In the genomic region with DNA sequence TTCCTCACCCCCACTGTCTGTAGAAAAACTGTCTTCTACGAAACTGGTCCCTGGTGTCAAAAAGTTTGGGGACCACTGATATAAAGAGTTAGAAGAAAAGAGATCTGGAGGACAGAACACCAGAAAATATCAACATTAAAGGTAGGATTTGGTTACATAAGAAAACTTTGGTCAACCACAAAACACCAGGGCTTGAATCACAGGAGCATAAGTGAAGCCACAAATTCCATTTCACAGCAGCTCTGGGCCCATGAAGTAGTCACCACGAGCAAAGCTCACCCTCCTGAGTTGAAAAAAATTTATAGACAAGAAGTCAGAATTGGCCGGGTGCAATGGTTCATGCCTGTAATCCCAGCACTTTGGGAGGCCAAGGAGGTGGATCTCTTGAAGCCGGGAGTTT, we compare ENCODE assay signal across 17 cellular contexts. TPM values are rescaled to one million over a fixed set of nuclear protein-coding genes. Genes with fewer than 3 reads are reported as not detected.
DNase-seq lines count a peak whose midpoint lies in the region; ATAC-seq lines count a peak whose summit lies in the region.
"Had no signal": no experiment of that assay in that cellular context is flagged by ENCODE, and none has a peak within 500 bp of the region (broad histone marks: within the 10 kb centered on the region; RNA-seq: fewer than 3 reads in every experiment).

No MANE protein-coding gene starts in this region.

- no peak overlapping the region for H2AFZ ChIP-seq in GM23248

- H3F3A ChIP-seq in GM23248 (ENCODE audit: insufficient read depth): no peaks in the 10 kb centered on the region

- H3K36me3 Mint-ChIP-seq in activated CD4-positive, alpha-beta memory T cell treated with anti-CD3 and anti-CD28 coated beads for 36 hours: peaks cover 13% of the 10 kb centered on the region
- H3K36me3 Mint-ChIP-seq in activated CD4-positive, alpha-beta memory T cell treated with anti-CD3 and anti-CD28 coated beads, Interleukin-2, amount 10 ng/mL, durations not matched to agents 7 days and 5 days (ENCODE audit: low read depth): no peaks in the 10 kb centered on the region
- H3K36me3 Mint-ChIP-seq in activated CD8-positive, alpha-beta T cell treated with anti-CD3 and anti-CD28 coated beads, Interleukin-2, amount 10 ng/mL, durations not matched to agents 7 days and 5 days (ENCODE audit: low read depth): peaks cover 2% of the 10 kb centered on the region
- H3K36me3 Mint-ChIP-seq in naive thymus-derived CD8-positive, alpha-beta T cell: peaks cover 0 to 29% (median 12%) of the 10 kb centered on the region in 3 donors
- no peaks in the 10 kb centered on the region for H3K36me3 Mint-ChIP-seq in immature natural killer cell

- H3K9ac ChIP-seq in GM23248: no peak overlapping the region

- no peaks in the 10 kb centered on the region for H3K9me3 Mint-ChIP-seq in activated CD4-positive, alpha-beta memory T cell treated with anti-CD3 and anti-CD28 coated beads for 36 hours
- H3K9me3 Mint-ChIP-seq in activated CD4-positive, alpha-beta memory T cell treated with anti-CD3 and anti-CD28 coated beads, Interleukin-2, amount 10 ng/mL, durations not matched to agents 7 days and 5 days: no peaks in the 10 kb centered on the region
- no peaks in the 10 kb centered on the region for H3K9me3 Mint-ChIP-seq in activated CD8-positive, alpha-beta T cell treated with anti-CD3 and anti-CD28 coated beads, Interleukin-2, amount 10 ng/mL, durations not matched to agents 7 days and 5 days (ENCODE audit: insufficient read depth)
- no peaks in the 10 kb centered on the region for H3K9me3 Mint-ChIP-seq in naive thymus-derived CD8-positive, alpha-beta T cell
- H3K9me3 Mint-ChIP-seq in immature natural killer cell: no peaks in the 10 kb centered on the region
- H3K9me3 Mint-ChIP-seq: naive B cell had no signal

- H3K27me3 ChIP-seq in GM23248 (replicated peaks; ENCODE audit: insufficient read depth): no peaks in the 10 kb centered on the region

- CTCF ChIA-PET in activated CD4-positive, alpha-beta memory T cell treated with anti-CD3 and anti-CD28 coated beads for 36 hours (lab: Charles Lee): no interaction called here
- CTCF ChIA-PET in activated CD4-positive, alpha-beta memory T cell treated with anti-CD3 and anti-CD28 coated beads, Interleukin-2, amount 10 ng/mL, durations not matched to agents 7 days and 5 days (lab: Charles Lee): no interaction called here
- CTCF ChIA-PET in activated CD8-positive, alpha-beta T cell treated with anti-CD3 and anti-CD28 coated beads, Interleukin-2, amount 10 ng/mL, durations not matched to agents 7 days and 5 days (lab: Charles Lee): no interaction called here

- DNase-seq in activated CD4-positive, alpha-beta memory T cell treated with anti-CD3 and anti-CD28 coated beads for 36 hours: peak; percentile 29
- no peak for DNase-seq in activated CD4-positive, alpha-beta memory T cell treated with anti-CD3 and anti-CD28 coated beads, Interleukin-2, amount 10 ng/mL, durations not matched to agents 7 days and 5 days
- DNase-seq in GM23248 (peak; percentile 52), immature natural killer cell (no peak)
- peak; percentile 33 for DNase-seq in activated CD8-positive, alpha-beta T cell treated with anti-CD3 and anti-CD28 coated beads, Interleukin-2, amount 10 ng/mL, durations not matched to agents 7 days and 5 days
- peak in 2 of 10 donors; percentile 9 to 14 for DNase-seq in naive thymus-derived CD8-positive, alpha-beta T cell
- DNase-seq in effector CD8-positive, alpha-beta T cell (lab: John Stamatoyannopoulos, UW): no peak
- DNase-seq: activated CD4-positive, alpha-beta T cell treated with anti-CD3 and anti-CD28 coated beads for 1 hour; activated effector memory CD4-positive, alpha-beta T cell treated with anti-CD3 and anti-CD28 coated beads, Interleukin-2, amount 50 U/mL, for 16 hours; Caco-2; left ventricle myocardium inferior; naive B cell; NCI-H2029 treated with DMSO at 0.1 percent for 48 hours; NCI-H748 treated with DMSO at 0.1 percent for 48 hours had no signal

- H3K4me1 ChIP-seq in GM23248 (ENCODE audit: insufficient read depth): no peaks in the 10 kb centered on the region
- H3K4me1 ChIP-seq: Caco-2 had no signal

- no peaks in the 10 kb centered on the region for H3K27me3 Mint-ChIP-seq in activated CD4-positive, alpha-beta memory T cell treated with anti-CD3 and anti-CD28 coated beads for 36 hours
- no peaks in the 10 kb centered on the region for H3K27me3 Mint-ChIP-seq in activated CD4-positive, alpha-beta memory T cell treated with anti-CD3 and anti-CD28 coated beads, Interleukin-2, amount 10 ng/mL, durations not matched to agents 7 days and 5 days
- no peaks in the 10 kb centered on the region for H3K27me3 Mint-ChIP-seq in activated CD8-positive, alpha-beta T cell treated with anti-CD3 and anti-CD28 coated beads, Interleukin-2, amount 10 ng/mL, durations not matched to agents 7 days and 5 days (ENCODE audit: low read depth)
- H3K27me3 Mint-ChIP-seq in naive thymus-derived CD8-positive, alpha-beta T cell: no peaks in the 10 kb centered on the region
- H3K27me3 Mint-ChIP-seq in immature natural killer cell (ENCODE audit: low read depth in 3 of 3): peaks cover 0 to 2% (median 0%) of the 10 kb centered on the region in 3 donors
- H3K27me3 Mint-ChIP-seq: naive B cell, progenitor cell of endocrine pancreas had no signal

- in situ Hi-C loops in GM23248 (cut with MboI): no loop called here

- no peaks in the 10 kb centered on the region for H3K36me3 ChIP-seq in GM23248 (ENCODE audit: low read depth)
- H3K36me3 ChIP-seq: left ventricle myocardium inferior had no signal

- H3K9me3 ChIP-seq in GM23248 (ENCODE audit: low read depth): no peaks in the 10 kb centered on the region
- H3K9me3 ChIP-seq: Caco-2, left ventricle myocardium inferior had no signal

- H3K27ac ChIP-seq in GM23248: no peak overlapping the region
- H3K27ac ChIP-seq: HL-60, left ventricle myocardium inferior had no signal

- peaks cover 37% of the 10 kb centered on the region for H3K4me1 Mint-ChIP-seq in activated CD4-positive, alpha-beta memory T cell treated with anti-CD3 and anti-CD28 coated beads for 36 hours (ENCODE audit: low read depth)
- peaks cover 13% of the 10 kb centered on the region for H3K4me1 Mint-ChIP-seq in activated CD4-positive, alpha-beta memory T cell treated with anti-CD3 and anti-CD28 coated beads, Interleukin-2, amount 10 ng/mL, durations not matched to agents 7 days and 5 days
- H3K4me1 Mint-ChIP-seq in activated CD8-positive, alpha-beta T cell treated with anti-CD3 and anti-CD28 coated beads, Interleukin-2, amount 10 ng/mL, durations not matched to agents 7 days and 5 days (ENCODE audit: low read depth): peaks cover 14% of the 10 kb centered on the region
- peaks cover 16 to 40% (median 38%) of the 10 kb centered on the region in 4 donors for H3K4me1 Mint-ChIP-seq in naive thymus-derived CD8-positive, alpha-beta T cell
- peaks cover 21 to 43% of the 10 kb centered on the region in 2 donors for H3K4me1 Mint-ChIP-seq in immature natural killer cell

- H3K4me3 Mint-ChIP-seq in activated CD4-positive, alpha-beta memory T cell treated with anti-CD3 and anti-CD28 coated beads for 36 hours: no peak overlapping the region
- no peak overlapping the region for H3K4me3 Mint-ChIP-seq in activated CD4-positive, alpha-beta memory T cell treated with anti-CD3 and anti-CD28 coated beads, Interleukin-2, amount 10 ng/mL, durations not matched to agents 7 days and 5 days
- no peak overlapping the region for H3K4me3 Mint-ChIP-seq in activated CD8-positive, alpha-beta T cell treated with anti-CD3 and anti-CD28 coated beads, Interleukin-2, amount 10 ng/mL, durations not matched to agents 7 days and 5 days
- H3K4me3 Mint-ChIP-seq in naive thymus-derived CD8-positive, alpha-beta T cell: no peak overlapping the region
- H3K4me3 Mint-ChIP-seq in immature natural killer cell: no peak overlapping the region
- H3K4me3 Mint-ChIP-seq: naive B cell had no signal

- peaks cover 46% of the 10 kb centered on the region for H3K79me2 ChIP-seq in GM23248 (ENCODE audit: insufficient read depth)

- no peak overlapping the region for H3K4me3 ChIP-seq in GM23248
- H3K4me3 ChIP-seq: left ventricle myocardium inferior had no signal

- POLR2A ChIA-PET in activated CD4-positive, alpha-beta memory T cell treated with anti-CD3 and anti-CD28 coated beads for 36 hours (lab: Charles Lee): no interaction called here
- POLR2A ChIA-PET in activated CD4-positive, alpha-beta memory T cell treated with anti-CD3 and anti-CD28 coated beads, Interleukin-2, amount 10 ng/mL, durations not matched to agents 7 days and 5 days (lab: Charles Lee): interaction anchor here (0.7 kb wide), 1 partner anchor 561 kb away, joined by 3 read pairs; no protein-coding TSS in a partner anchor
- POLR2A ChIA-PET in activated CD8-positive, alpha-beta T cell treated with anti-CD3 and anti-CD28 coated beads, Interleukin-2, amount 10 ng/mL, durations not matched to agents 7 days and 5 days (lab: Charles Lee): no interaction called here
- POLR2A ChIA-PET in naive thymus-derived CD8-positive, alpha-beta T cell (lab: Charles Lee): no interaction called here

- H3K4me2 ChIP-seq in GM23248 (ENCODE audit: unreplicated experiment): no peak overlapping the region

- 82 to 88% methylated on average over 4 of the region's 4 CpGs for WGBS in GM23248 (ENCODE audit: low coverage in 1 of 2, low lambda C conversion rate in 2 of 2, missing lambda C conversion rate in 2 of 2), 2 experiments

- H4K20me1 ChIP-seq in GM23248 (ENCODE audit: insufficient read depth): no peaks in the 10 kb centered on the region

- H3K27ac Mint-ChIP-seq in activated CD4-positive, alpha-beta memory T cell treated with anti-CD3 and anti-CD28 coated beads for 36 hours: no peak overlapping the region
- no peak overlapping the region for H3K27ac Mint-ChIP-seq in activated CD4-positive, alpha-beta memory T cell treated with anti-CD3 and anti-CD28 coated beads, Interleukin-2, amount 10 ng/mL, durations not matched to agents 7 days and 5 days
- H3K27ac Mint-ChIP-seq in activated CD8-positive, alpha-beta T cell treated with anti-CD3 and anti-CD28 coated beads, Interleukin-2, amount 10 ng/mL, durations not matched to agents 7 days and 5 days: peak overlapping the region; percentile 5
- peak overlapping the region in 2 of 10 donors; percentile 56 to 57 for H3K27ac Mint-ChIP-seq in naive thymus-derived CD8-positive, alpha-beta T cell
- H3K27ac Mint-ChIP-seq in immature natural killer cell: peak overlapping the region in 1 of 6 donors; percentile 11
- H3K27ac Mint-ChIP-seq: progenitor cell of endocrine pancreas had no signal

- no peaks in the 10 kb centered on the region for H3K9me2 ChIP-seq in GM23248 (ENCODE audit: insufficient read depth)

- intact Hi-C loops in activated CD4-positive, alpha-beta memory T cell treated with anti-CD3 and anti-CD28 coated beads for 36 hours (cut with micrococcal nuclease): no loop called here

- peak; percentile 72 for ATAC-seq in activated CD8-positive, alpha-beta T cell treated with anti-CD3 and anti-CD28 coated beads, Interleukin-2, amount 10 ng/mL, durations not matched to agents 7 days and 5 days
- peak; percentile 29 to 42 for ATAC-seq in naive thymus-derived CD8-positive, alpha-beta T cell
- no peak for ATAC-seq in GM18870 (IDR thresholded peaks at IDR 0.05; ENCODE audit: unreplicated experiment)

RNA-seq across cellular contexts. Expression of a gene that starts 19.4 kb away (rescaled TPM):
- total RNA-seq in activated CD4-positive, alpha-beta memory T cell treated with anti-CD3 and anti-CD28 coated beads for 36 hours: 10 to 100 TPM; 23.0 to 26.7 TPM
- total RNA-seq in activated CD4-positive, alpha-beta memory T cell treated with anti-CD3 and anti-CD28 coated beads, Interleukin-2, amount 10 ng/mL, durations not matched to agents 7 days and 5 days: 10 to 100 TPM; 29.0 to 32.8 TPM
- total RNA-seq in GM23248 (2014; rRNA removed; shearing (Covaris generic)): 15.3 and 22.2 TPM in 2 replicates
- polyA plus RNA-seq in GM23248 (2016; fragmentation: Nextera tagmentation; extraction: Ambion mirVana) (7.5 and 9.5 TPM in 2 replicates), immature natural killer cell (10 to 100 TPM; 13.1 to 31.2 (median 19.8) TPM)
- 10 to 100 TPM; 29.5 to 31.7 TPM for total RNA-seq in activated CD8-positive, alpha-beta T cell treated with anti-CD3 and anti-CD28 coated beads, Interleukin-2, amount 10 ng/mL, durations not matched to agents 7 days and 5 days
- 10 to 100 TPM; 74.0 to 74.2 TPM for total RNA-seq in naive thymus-derived CD8-positive, alpha-beta T cell
- 10 to 100 TPM; 15.3 to 25.9 (median 17.2) TPM for polyA plus RNA-seq in naive thymus-derived CD8-positive, alpha-beta T cell

RNA-seq across cellular contexts. Expression of a gene that starts 36.5 kb away (rescaled TPM):
- total RNA-seq in activated CD4-positive, alpha-beta memory T cell treated with anti-CD3 and anti-CD28 coated beads for 36 hours: 1 to 10 TPM; 5.6 to 6.1 TPM
- total RNA-seq in activated CD4-positive, alpha-beta memory T cell treated with anti-CD3 and anti-CD28 coated beads, Interleukin-2, amount 10 ng/mL, durations not matched to agents 7 days and 5 days: 1 to 10 TPM; 3.2 to 4.3 TPM
- 5.6 and 6.6 TPM in 2 replicates for total RNA-seq in GM23248 (2014; rRNA removed; shearing (Covaris generic))
- 9.5 and 9.9 TPM in 2 replicates for polyA plus RNA-seq in GM23248 (2016; fragmentation: Nextera tagmentation; extraction: Ambion mirVana)
- 1 to 10 TPM; 5.1 to 5.5 TPM for total RNA-seq in activated CD8-positive, alpha-beta T cell treated with anti-CD3 and anti-CD28 coated beads, Interleukin-2, amount 10 ng/mL, durations not matched to agents 7 days and 5 days
- total RNA-seq in naive thymus-derived CD8-positive, alpha-beta T cell: 1 to 10 TPM; 6.2 to 6.9 TPM
- polyA plus RNA-seq in naive thymus-derived CD8-positive, alpha-beta T cell: 1 to 10 TPM; 1.8 to 3.6 (median 2.7) TPM
- 1 to 10 TPM; 1.4 to 2.7 (median 1.9) TPM for polyA plus RNA-seq in immature natural killer cell

Comparison
In these comparisons a context has a peak if more than half of its experiments do, and no peak if none do; other contexts are left out.
1. DNase-seq: peak in activated CD4-positive, alpha-beta memory T cell treated with anti-CD3 and anti-CD28 coated beads for 36 hours (single experiment), GM23248 (single experiment) and activated CD8-positive, alpha-beta T cell treated with anti-CD3 and anti-CD28 coated beads, Interleukin-2, amount 10 ng/mL, durations not matched to agents 7 days and 5 days (single experiment); none in activated CD4-positive, alpha-beta memory T cell treated with anti-CD3 and anti-CD28 coated beads, Interleukin-2, amount 10 ng/mL, durations not matched to agents 7 days and 5 days (single experiment), immature natural killer cell (0 of 3) and effector CD8-positive, alpha-beta T cell (single experiment).